8 cellular contexts compared by ENCODE assay signal in the genomic region with DNA sequence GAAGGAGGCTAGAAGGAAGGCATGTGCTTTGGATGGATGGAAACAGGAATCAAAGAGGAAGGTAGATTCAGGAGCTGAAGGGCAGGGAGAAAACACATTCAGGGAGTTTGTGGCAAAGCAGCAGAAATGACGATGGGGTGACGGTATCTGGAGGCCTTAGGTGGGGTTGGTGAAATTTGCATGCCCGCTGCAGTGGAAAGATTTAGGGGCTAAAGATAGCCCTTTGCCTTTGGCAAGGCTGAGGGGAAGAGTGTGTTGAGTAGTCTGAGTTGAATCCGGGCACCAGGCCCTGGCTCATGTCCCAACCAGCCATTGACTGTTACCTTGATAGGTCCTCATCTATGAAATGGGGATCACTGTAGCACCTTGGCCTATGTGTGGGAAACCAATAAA. TPM values are rescaled to one million over a fixed set of nuclear protein-coding genes. Genes with fewer than 3 reads are reported as not detected.
A peak's percentile ranks its signal among the peaks of the same experiment; 100 is the strongest.
DNase-seq lines count a peak whose midpoint lies in the region; ATAC-seq and TF ChIP-seq lines count a peak whose summit lies in the region.

No MANE protein-coding gene starts in this region.

- no peak for ATAC-seq in GM18505 (IDR thresholded peaks at IDR 0.05; ENCODE audit: unreplicated experiment)

- no peaks in the 10 kb centered on the region for H3K9me2 ChIP-seq in SU-DHL-6 (replicated peaks; ENCODE audit: insufficient read depth, low read length)

- peaks cover 4% of the 10 kb centered on the region; the same call in 1 of the 2 replicates for H4K20me1 ChIP-seq in SU-DHL-6 (ENCODE audit: low read depth, low read length)

- H3K9me3 ChIP-seq in SU-DHL-6 (ENCODE audit: insufficient read depth, low read length) (no peaks in the 10 kb centered on the region), sigmoid colon (no peaks in the 10 kb centered on the region)

- 74 to 86% methylated on average over 4 of the region's 4 CpGs for WGBS in sigmoid colon, 2 donors

- peaks cover 0 to 53% (median 48%) of the 10 kb centered on the region in 4 donors for H3K4me1 ChIP-seq in sigmoid colon

- intact Hi-C loops in sigmoid colon (cut with DNase I) = loop anchor here (1.0 to 5.0 kb wide), 2 partner anchors 57 to 274 kb away; a partner anchor contains a TSS

- peak; percentile 16 for DNase-seq in fibroblast of the aortic adventitia (ENCODE audit: low read depth)
- no peak for DNase-seq in sigmoid colon
- DNase-seq in cerebellar cortex (ENCODE audit: low spot score) = no peak
- DNase-seq in activated gamma-delta T cell (lab: John Stamatoyannopoulos, UW) = no peak
- no peak for DNase-seq in stimulated activated CD4-positive, alpha-beta T cell treated with anti-CD3 and anti-CD28 coated beads, Interleukin-4, amount 100 ng/mL, for 4 hours
- no peak for DNase-seq in NCI-H1436 treated with DMSO at 0.1 percent for 48 hours (lab: John Stamatoyannopoulos, UW)

- peak overlapping the region; percentile 80 for H3K4me2 ChIP-seq in SU-DHL-6 (ENCODE audit: low read depth, low read length, poor library complexity, severe bottlenecking)

- no peaks in the 10 kb centered on the region for H3K27me3 ChIP-seq in SU-DHL-6 (ENCODE audit: low read length)
- H3K27me3 ChIP-seq in sigmoid colon = no peaks in the 10 kb centered on the region

- H3K9ac ChIP-seq in SU-DHL-6 (ENCODE audit: low read length) = peak overlapping the region; percentile 91

- no peak for TF ChIP-seq EP300 in sigmoid colon (IDR thresholded peaks at IDR 0.05)

- H2AFZ ChIP-seq in SU-DHL-6 (ENCODE audit: low read depth, low read length, severe bottlenecking) = no peak overlapping the region

- TF ChIP-seq CTCF in SU-DHL-6 (IDR thresholded peaks at IDR 0.05; ENCODE audit: insufficient read depth, low read length, poor library complexity, severe bottlenecking) (no peak), fibroblast of the aortic adventitia (IDR thresholded peaks at IDR 0.05; ENCODE audit: insufficient read depth, low read length) (no peak), sigmoid colon (IDR thresholded peaks at IDR 0.05) (no peak)

- H3K4me3 ChIP-seq in SU-DHL-6 (ENCODE audit: insufficient read depth, low read length, poor library complexity, severe bottlenecking) = peak overlapping the region; percentile 78
- H3K4me3 ChIP-seq in fibroblast of the aortic adventitia (ENCODE audit: low read depth, low read length) = peak overlapping the region; percentile 84
- H3K4me3 ChIP-seq in sigmoid colon = peak overlapping the region in 2 of 4 donors; percentile 82 to 84

- H3F3A ChIP-seq in SU-DHL-6 (ENCODE audit: insufficient read depth) = peaks cover 21% of the 10 kb centered on the region

- H3K79me2 ChIP-seq in SU-DHL-6 (ENCODE audit: insufficient read depth, low read length) = peaks cover 61% of the 10 kb centered on the region

- TF ChIP-seq POLR2A in GM18505 (IDR thresholded peaks at IDR 0.05; ENCODE audit: borderline replicate concordance, extremely low read depth, insufficient read depth, insufficient read length) = peak; percentile 48
- no peak for TF ChIP-seq POLR2A in sigmoid colon (IDR thresholded peaks at IDR 0.05)

- H3K36me3 ChIP-seq in SU-DHL-6 (ENCODE audit: low read length) = 0 out of 2 replicates have a peak, but pooled peaks cover 4% of the 10 kb centered on the region
- H3K36me3 ChIP-seq in sigmoid colon = peaks cover 0 to 18% (median 9%) of the 10 kb centered on the region in 4 donors

- H3K27ac ChIP-seq in SU-DHL-6 (ENCODE audit: low read depth, low read length) = peak overlapping the region; percentile 55
- H3K27ac ChIP-seq in sigmoid colon = peak overlapping the region; percentile 97 to 100 (median 99)

RNA-seq across cellular contexts. Expression of a gene that starts 1.3 kb away (rescaled TPM):
- total RNA-seq in fibroblast of the aortic adventitia (ENCODE audit: low replicate concordance) (11.7 and 12.6 TPM in 2 replicates), sigmoid colon (10 to 100 TPM; 13.0 to 17.5 (median 17.1) TPM)
- polyA plus RNA-seq in sigmoid colon = 1 to 10 TPM; 2.4 to 6.0 (median 4.9) TPM

RNA-seq across cellular contexts. Expression of a gene that starts 12.7 kb away (rescaled TPM):
- total RNA-seq in fibroblast of the aortic adventitia (ENCODE audit: low replicate concordance) (11.4 and 30.8 TPM in 2 replicates), sigmoid colon (10 to 100 TPM; 19.9 to 57.6 (median 29.3) TPM)
- polyA plus RNA-seq in sigmoid colon = 10 to 100 TPM in 2 of 3 donors, 1 to 10 TPM in 1; 8.1 to 22.3 (median 10.8) TPM

RNA-seq across cellular contexts. Expression of a gene that starts 58.0 kb away (rescaled TPM):
- 7.4 and 13.6 TPM in 2 replicates for total RNA-seq in fibroblast of the aortic adventitia (ENCODE audit: low replicate concordance)
- 10 to 100 TPM; 14.4 to 22.9 (median 20.9) TPM for total RNA-seq in sigmoid colon
- 1 to 10 TPM; 3.9 to 6.4 (median 4.2) TPM for polyA plus RNA-seq in sigmoid colon
